Comparison of ENCODE assay signal across 14 cellular contexts in genomic region chr14:85250369-85250768, GRCh38.
A peak's percentile ranks its signal among the peaks of the same experiment; 100 is the strongest.
DNase-seq lines count a peak whose midpoint lies in the region; TF ChIP-seq lines count a peak whose summit lies in the region.
"Had no signal": no experiment of that assay in that cellular context is flagged by ENCODE, and none has a peak within 500 bp of the region (broad histone marks: within the 10 kb centered on the region; RNA-seq: fewer than 3 reads in every experiment).

No MANE protein-coding gene starts in this region.

- no peaks in the 10 kb centered on the region for H3K27me3 ChIP-seq in effector memory CD4-positive, alpha-beta T cell (replicated peaks; ENCODE audit: control insufficient read depth, insufficient read depth, low read length, poor library complexity, severe bottlenecking)
- H3K27me3 ChIP-seq: SJSA1 had no signal

- H3K9me3 ChIP-seq in effector memory CD4-positive, alpha-beta T cell (ENCODE audit: control insufficient read depth, low read length) = no peaks in the 10 kb centered on the region
- H3K9me3 ChIP-seq: psoas muscle, SJSA1 had no signal

- TF ChIP-seq CTCF in astrocyte of the spinal cord (IDR thresholded peaks at IDR 0.05; ENCODE audit: low read depth, low read length) = no peak
- TF ChIP-seq CTCF in GM13977 (IDR thresholded peaks at IDR 0.05; ENCODE audit: extremely low read depth, insufficient read depth, missing control alignments) = no peak

- no peaks in the 10 kb centered on the region for H3K4me1 ChIP-seq in effector memory CD4-positive, alpha-beta T cell (ENCODE audit: control insufficient read depth, insufficient read depth, low read length, poor library complexity, severe bottlenecking)
- H3K4me1 ChIP-seq: psoas muscle, SJSA1 had no signal

- DNase-seq in DMS53 treated with DMSO at 0.1 percent for 48 hours (lab: John Stamatoyannopoulos, UW; ENCODE audit: unreplicated experiment) (peak; percentile 42), NCI-H345 (lab: John Stamatoyannopoulos, UW) (peak; percentile 53), astrocyte of the spinal cord (ENCODE audit: low read depth, low spot score) (peak; percentile 23), lung microvascular endothelial cell (ENCODE audit: low read depth in 2 of 2) (peak; percentile 92), cerebellum (ENCODE audit: low spot score) (no peak), GM13977 (ENCODE audit: low spot score) (no peak)
- no peak for DNase-seq in effector memory CD4-positive, alpha-beta T cell
- no peak for DNase-seq in activated naive CD4-positive, alpha-beta T cell treated with Interleukin-2 at 50 U/mL for 16 hours
- DNase-seq: HCEC 1CT; Karpas-422; NCI-H2029 treated with DMSO at 0.1 percent for 48 hours; NK-92 treated with Interleukin-12 subunit alpha and Interleukin-12 subunit beta, amount 100 ng/mL, for 24 hours; psoas muscle had no signal

- no peak overlapping the region for H3K4me3 ChIP-seq in astrocyte of the spinal cord (ENCODE audit: low read depth, low read length)
- H3K4me3 ChIP-seq in effector memory CD4-positive, alpha-beta T cell (ENCODE audit: insufficient read depth, low read depth, low read length, poor library complexity, severe bottlenecking) = no peak overlapping the region
- H3K4me3 ChIP-seq: psoas muscle, SJSA1 had no signal

- no peaks in the 10 kb centered on the region for H3K36me3 ChIP-seq in effector memory CD4-positive, alpha-beta T cell (ENCODE audit: control insufficient read depth, insufficient read depth, low read length)
- H3K36me3 ChIP-seq: SJSA1 had no signal

- no peak overlapping the region for H3K27ac ChIP-seq in effector memory CD4-positive, alpha-beta T cell (ENCODE audit: insufficient read depth, low read length, poor library complexity, severe bottlenecking)
- H3K27ac ChIP-seq: psoas muscle, SJSA1 had no signal

- in situ Hi-C loops in astrocyte of the spinal cord (cut with HindIII; ENCODE audit: low sequenced_read_pairs) (no loop called here), GM13977 (cut with MboI; ENCODE audit: low pct_unique_long_range_greater_than_20kb, low sequenced_read_pairs, unreplicated experiment) (no loop called here)

Comparison
In these comparisons a context has a peak if more than half of its experiments do, and no peak if none do; other contexts are left out.
1. DNase-seq: peak in DMS53 treated with DMSO at 0.1 percent for 48 hours (single experiment), NCI-H345 (single experiment), astrocyte of the spinal cord (single experiment) and lung microvascular endothelial cell (2 of 2); none in cerebellum (single experiment), effector memory CD4-positive, alpha-beta T cell (0 of 3), activated naive CD4-positive, alpha-beta T cell treated with Interleukin-2 at 50 U/mL for 16 hours (single experiment) and GM13977 (single experiment).